Comparison of ENCODE assay signal across 16 cellular contexts in the genomic region with DNA sequence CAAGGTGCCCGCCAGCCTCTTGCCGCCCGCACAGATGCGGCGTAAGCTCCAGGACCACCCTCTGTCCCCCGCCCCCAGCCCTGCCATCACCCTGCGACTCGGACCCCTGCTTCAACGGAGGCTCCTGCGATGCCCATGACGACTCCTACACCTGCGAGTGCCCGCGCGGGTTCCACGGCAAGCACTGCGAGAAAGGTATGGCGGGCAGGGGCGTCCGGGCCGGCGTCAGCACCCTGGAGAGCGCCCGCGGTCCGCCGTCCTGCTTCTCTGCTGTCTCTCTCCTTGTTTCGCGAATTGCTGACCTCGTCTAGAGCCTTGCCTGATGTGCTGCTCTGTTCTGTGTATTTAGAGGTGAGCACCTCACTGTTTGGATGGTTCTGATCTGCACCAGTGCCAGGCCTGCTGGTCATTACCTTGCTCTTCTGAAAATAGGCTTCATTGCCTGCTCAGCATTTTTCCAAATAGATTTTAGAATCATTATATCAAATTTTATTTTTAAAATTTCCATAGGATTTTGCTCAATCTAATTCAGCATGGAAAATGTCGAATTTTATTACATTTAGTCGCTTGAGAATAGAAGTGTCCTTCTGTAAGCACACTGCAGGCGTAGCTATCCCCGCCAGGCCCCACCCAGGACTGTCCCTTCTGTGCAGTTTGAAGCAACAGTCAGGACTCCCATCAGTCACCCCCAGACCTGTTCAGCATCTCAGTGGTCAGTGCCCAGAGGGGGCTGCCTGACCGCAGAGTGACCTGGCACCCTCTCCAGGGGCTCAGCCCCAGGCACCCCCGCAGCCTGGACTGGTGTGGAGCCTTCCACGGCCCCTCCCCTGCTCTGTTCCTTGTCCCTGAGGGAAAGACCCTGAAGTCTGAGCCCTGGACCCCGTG. TPM values are rescaled to one million over a fixed set of nuclear protein-coding genes. Genes with fewer than 3 reads are reported as not detected.
A peak's percentile ranks its signal among the peaks of the same experiment; 100 is the strongest.
DNase-seq lines count a peak whose midpoint lies in the region; ATAC-seq and TF ChIP-seq lines count a peak whose summit lies in the region.
"Had no signal": no experiment of that assay in that cellular context is flagged by ENCODE, and none has a peak within 500 bp of the region (broad histone marks: within the 10 kb centered on the region; RNA-seq: fewer than 3 reads in every experiment).

No MANE protein-coding gene starts in this region.

- TF ChIP-seq RAD21 in IMR-90 (IDR thresholded peaks at IDR 0.05; ENCODE audit: low read length), result no peak

- H3K4me2 ChIP-seq in IMR-90 (ENCODE audit: low read depth, low read length), result no peak overlapping the region

- H3K9me1 ChIP-seq in IMR-90 (ENCODE audit: insufficient read depth, low read length), result no peaks in the 10 kb centered on the region

- POLR2A ChIA-PET in IMR-90 (lab: Charles Lee; ENCODE audit: unreplicated experiment), result no interaction called here

- H2BK20ac ChIP-seq in IMR-90 (ENCODE audit: low read depth, low read length), result no peak overlapping the region

- no peak overlapping the region for H2BK120ac ChIP-seq in IMR-90 (ENCODE audit: low read depth, low read length)

- no peak overlapping the region for H3K56ac ChIP-seq in IMR-90 (ENCODE audit: extremely low read depth, insufficient read depth, low read length)

- ATAC-seq in IMR-90 (ENCODE audit: low read depth), result no peak

- H2AK9ac ChIP-seq in IMR-90 (replicated peaks; ENCODE audit: low read depth, low read length, poor library complexity), result no peak overlapping the region

- H3K27ac ChIP-seq in IMR-90 (ENCODE audit: insufficient read depth, low read length), result no peak overlapping the region
- H3K27ac ChIP-seq: parathyroid adenoma, thoracic aorta had no signal

- dilution Hi-C loops in IMR-90 (cut with HindIII; ENCODE audit: low sequenced_read_pairs, unreplicated experiment), result no loop called here

- no peak overlapping the region for H3K14ac ChIP-seq in IMR-90 (replicated peaks; ENCODE audit: low read depth, low read length)

- no peak for TF ChIP-seq POLR2A in IMR-90 (IDR thresholded peaks at IDR 0.05; ENCODE audit: low read depth, low read length)

- no peak overlapping the region for H3K4ac ChIP-seq in IMR-90 (ENCODE audit: low read depth, low read length)

- H3K9ac ChIP-seq in IMR-90 (ENCODE audit: low read depth, low read length), result no peak overlapping the region
- H3K9ac ChIP-seq: parathyroid adenoma had no signal

- no peak overlapping the region for H4K91ac ChIP-seq in IMR-90 (ENCODE audit: insufficient read depth, low read depth, low read length)

- in situ Hi-C loops in IMR-90 (cut with MboI; ENCODE audit: low sequenced_read_pairs), result no loop called here

- no TSS peak for BruUV-seq in IMR-90 (replicated peaks; lab: Mats Ljungman, UMichigan)

- no peak overlapping the region for H2BK5ac ChIP-seq in IMR-90 (ENCODE audit: low read depth, low read length, poor library complexity, severe bottlenecking)

- TF ChIP-seq CTCF in IMR-90 (conservative IDR thresholded peaks at IDR 0.05; ENCODE audit: low read depth, low read length), result no peak
- no peak for TF ChIP-seq CTCF in fibroblast of pulmonary artery (IDR thresholded peaks at IDR 0.05; ENCODE audit: low read length, missing control alignments)

- no peak overlapping the region for H2BK15ac ChIP-seq in IMR-90 (ENCODE audit: low read depth, low read length)

- no peak overlapping the region for H3K18ac ChIP-seq in IMR-90 (ENCODE audit: low read depth, low read length)

- no peak overlapping the region for H4K8ac ChIP-seq in IMR-90 (ENCODE audit: low read depth in 2 of 2, low read length in 2 of 2)

- no peaks in the 10 kb centered on the region for H4K20me1 ChIP-seq in IMR-90 (ENCODE audit: insufficient read depth, low read length)

- no peak overlapping the region for H3K23ac ChIP-seq in IMR-90 (ENCODE audit: low read depth, low read length)

- peaks cover 18% of the 10 kb centered on the region for H3K36me3 ChIP-seq in IMR-90 (ENCODE audit: control insufficient read depth, insufficient read depth, low read length)

- no peak overlapping the region for H3K4me3 ChIP-seq in IMR-90 (ENCODE audit: insufficient read depth, low read depth, low read length)
- no peak overlapping the region for H3K4me3 ChIP-seq in fibroblast of pulmonary artery (replicated peaks; ENCODE audit: low read depth, low read length)
- H3K4me3 ChIP-seq: thoracic aorta had no signal

- no peak overlapping the region for H4K5ac ChIP-seq in IMR-90 (ENCODE audit: low read depth, low read length)

- CTCF ChIA-PET in IMR-90 (lab: Yijun Ruan, JAX), result interaction anchor here (0.6 kb wide), 1 partner anchor 257 kb away, joined by 3 read pairs; no protein-coding TSS in a partner anchor

- WGBS in IMR-90 (ENCODE audit: extremely low coverage in 2 of 2, insufficient read length in 1 of 2), 2 experiments, result 95% methylated on average over 7 of the region's 38 CpGs; no CpG with 5 or more reads in 1 of the 2 experiments

- intact Hi-C loops in IMR-90 (cut with micrococcal nuclease), result no loop called here

- H3K4me1 ChIP-seq in IMR-90 (ENCODE audit: control insufficient read depth, insufficient read depth, low read length), result no peaks in the 10 kb centered on the region
- H3K4me1 ChIP-seq: parathyroid adenoma had no signal

- H3K9me3 ChIP-seq in IMR-90 (ENCODE audit: control insufficient read depth, insufficient read depth, low read length), result no peaks in the 10 kb centered on the region
- H3K9me3 ChIP-seq: thoracic aorta had no signal

- no peak overlapping the region for H2AFZ ChIP-seq in IMR-90 (replicated peaks; ENCODE audit: low read length, poor library complexity)
- H2AFZ ChIP-seq: parathyroid adenoma had no signal

- H3K79me1 ChIP-seq in IMR-90 (ENCODE audit: low read depth in 1 of 2, low read length in 2 of 2), result no peaks in the 10 kb centered on the region

- DNase-seq in AG20443 (ENCODE audit: low spot score) (peak; percentile 11), IMR-90 (no peak), fibroblast of pulmonary artery (ENCODE audit: low read depth) (peak; percentile 32), mucosa of gallbladder (ENCODE audit: low spot score) (peak; percentile 9), NCI-H345 (lab: John Stamatoyannopoulos, UW) (no peak), SW 1271 (lab: John Stamatoyannopoulos, UW) (no peak), HPDE6-E6E7 (ENCODE audit: extremely low spot score) (no peak), NCI-H1048 (lab: John Stamatoyannopoulos, UW) (no peak)
- DNase-seq: AML-193; hypothalamus; midbrain; NCI-H2107; NK-92 treated with Interleukin-12 subunit alpha and Interleukin-12 subunit beta, amount 100 ng/mL, for 24 hours; SIG-M5 had no signal

- H2AK5ac ChIP-seq in IMR-90 (ENCODE audit: low read depth, low read length), result no peak overlapping the region

- no peaks in the 10 kb centered on the region for H3K27me3 ChIP-seq in IMR-90 (ENCODE audit: control insufficient read depth, insufficient read depth, low read length)

TF ChIP-seq in IMR-90, 13 proteins besides CTCF, POLR2A, EP300 and RAD21:
- peak; percentile 46; the same call in 1 of the 2 replicates for TF ChIP-seq MAFK (IDR thresholded peaks at IDR 0.05; ENCODE audit: low read depth, low read length)
- TF ChIP-seq ELK1 (IDR thresholded peaks at IDR 0.05; ENCODE audit: borderline replicate concordance, low read depth, low read length), result no peak

RNA-seq across cellular contexts. Expression of gene SNED1, which starts 51.6 kb away (rescaled TPM):
- total RNA-seq in IMR-90 (2012; rRNA removed) (1.1 and 1.4 TPM in 2 replicates), mucosa of gallbladder (40.9 TPM)
- 3.4 and 3.7 TPM in 2 replicates for polyA plus RNA-seq in IMR-90 (2012; rRNA removed)
- polyA plus RNA-seq in IMR-90 (2012; cell fraction: cytosol; rRNA removed), result 1.3 and 3.9 TPM in 2 replicates
- 6.6 and 15.0 TPM in 2 replicates for polyA plus RNA-seq in IMR-90 (2012; cell fraction: nucleus; rRNA removed; ENCODE audit: low replicate concordance)

RNA-seq across cellular contexts. Expression of gene MTERF4, which starts 52.1 kb away (rescaled TPM):
- total RNA-seq in IMR-90 (2012; rRNA removed), result 33.3 and 36.9 TPM in 2 replicates
- polyA plus RNA-seq in IMR-90 (2012; rRNA removed), result 21.5 and 26.6 TPM in 2 replicates
- 15.8 and 21.3 TPM in 2 replicates for polyA plus RNA-seq in IMR-90 (2012; cell fraction: cytosol; rRNA removed)
- polyA plus RNA-seq in IMR-90 (2012; cell fraction: nucleus; rRNA removed; ENCODE audit: low replicate concordance), result 57.1 and 104 TPM in 2 replicates
- total RNA-seq in mucosa of gallbladder, result 32.7 TPM

Comparison
In these comparisons a context has a peak if more than half of its experiments do, and no peak if none do; other contexts are left out.
1. DNase-seq: peak in AG20443 (single experiment), fibroblast of pulmonary artery (single experiment) and mucosa of gallbladder (single experiment); none in IMR-90 (single experiment), NCI-H345 (single experiment), SW 1271 (0 of 2), HPDE6-E6E7 (single experiment) and NCI-H1048 (single experiment).
2. RNA of gene SNED1, which starts 51.6 kb away (total RNA-seq): 40.9 TPM in mucosa of gallbladder (single experiment); 1.1 to 1.4 TPM in IMR-90; every median in the first group is over 10 times any median in the second.